20 cellular contexts compared by ENCODE assay signal in the genomic region with DNA sequence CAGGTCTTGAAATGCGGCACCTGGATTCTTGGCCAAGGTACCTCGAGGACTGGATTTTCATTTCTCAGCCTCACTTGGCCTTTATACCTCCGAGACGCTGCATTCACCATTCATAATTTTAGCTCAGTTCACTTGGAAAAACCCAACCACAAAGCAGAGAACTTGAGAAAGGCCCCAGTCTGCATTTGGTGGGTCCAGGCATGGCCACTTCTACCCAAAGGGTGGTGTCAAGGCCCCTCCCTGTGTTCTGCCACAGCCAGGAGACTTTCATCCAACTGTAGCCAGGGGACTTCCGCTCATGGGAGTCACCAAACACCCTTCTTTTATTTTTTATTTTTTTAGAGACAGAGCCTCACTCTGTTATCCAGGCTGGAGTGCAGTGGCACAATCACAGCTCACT. TPM values are rescaled to one million over a fixed set of nuclear protein-coding genes. Genes with fewer than 3 reads are reported as not detected.
DNase-seq lines count a peak whose midpoint lies in the region; ATAC-seq and TF ChIP-seq lines count a peak whose summit lies in the region.
"Had no signal": no experiment of that assay in that cellular context is flagged by ENCODE, and none has a peak within 500 bp of the region (broad histone marks: within the 10 kb centered on the region; RNA-seq: fewer than 3 reads in every experiment).

No MANE protein-coding gene starts in this region.

- H3K4me3 Mint-ChIP-seq in activated CD8-positive, alpha-beta T cell treated with anti-CD3 and anti-CD28 coated beads for 36 hours = no peak overlapping the region
- H3K4me3 Mint-ChIP-seq: CD4-positive, alpha-beta memory T cell had no signal

- intact Hi-C loops in spleen (cut with DNase I; ENCODE audit: low total_unique reads) = no loop called here
- intact Hi-C loops in activated CD8-positive, alpha-beta T cell treated with anti-CD3 and anti-CD28 coated beads for 36 hours (cut with micrococcal nuclease) = no loop called here

- H2AFZ ChIP-seq in OCI-LY3 (ENCODE audit: low read depth, low read length) = peak overlapping the region; percentile 49; the same call in 1 of the 2 replicates

- TF ChIP-seq POLR2A in spleen (IDR thresholded peaks at IDR 0.05) = no peak

- 76 to 94% (median 85%) methylated on average over 5 of the region's 5 CpGs for WGBS in spleen, 5 donors

- peak overlapping the region; percentile 34 for H3K4me2 ChIP-seq in OCI-LY3 (ENCODE audit: low read length)
- H3K4me2 ChIP-seq: A549 had no signal

- H3K9ac ChIP-seq in OCI-LY3 (ENCODE audit: low read length) = no peak overlapping the region

- H3K4me3 ChIP-seq in OCI-LY3 (ENCODE audit: low read length) (no peak overlapping the region), spleen (no peak overlapping the region)
- H3K4me3 ChIP-seq: A549, HAP-1 had no signal

- no peak for ATAC-seq in activated CD8-positive, alpha-beta T cell treated with anti-CD3 and anti-CD28 coated beads for 36 hours
- ATAC-seq in HG03469 (IDR thresholded peaks at IDR 0.05; ENCODE audit: unreplicated experiment) = no peak
- ATAC-seq: A549 had no signal

- H3K79me2 ChIP-seq in OCI-LY3 (ENCODE audit: low read length) = no peaks in the 10 kb centered on the region

- H3K4me1 ChIP-seq in OCI-LY3 (ENCODE audit: low read length) (peaks cover 57% of the 10 kb centered on the region), spleen (peaks cover 6 to 39% (median 14%) of the 10 kb centered on the region in 6 donors)
- H3K4me1 ChIP-seq: A549, HAP-1 had no signal

- H3K27me3 ChIP-seq in OCI-LY3 (ENCODE audit: low read depth, low read length) (no peaks in the 10 kb centered on the region; the same call in 1 of the 2 replicates), spleen (replicated peaks in 1 of 7) (no peaks in the 10 kb centered on the region)

- peaks cover 7% of the 10 kb centered on the region for H3K36me3 ChIP-seq in OCI-LY3 (replicated peaks; ENCODE audit: low read depth, low read length)
- no peaks in the 10 kb centered on the region for H3K36me3 ChIP-seq in spleen
- H3K36me3 ChIP-seq: HAP-1 had no signal

- H3K27me3 Mint-ChIP-seq in activated CD8-positive, alpha-beta T cell treated with anti-CD3 and anti-CD28 coated beads for 36 hours = peaks cover 2% of the 10 kb centered on the region

- no peak overlapping the region for H3K27ac ChIP-seq in OCI-LY3 (ENCODE audit: low read length)
- H3K27ac ChIP-seq in spleen = no peak overlapping the region
- H3K27ac ChIP-seq: 22Rv1, A549, C4-2B, HL-60 had no signal

- H4K20me1 ChIP-seq in OCI-LY3 (ENCODE audit: insufficient read depth, low read length) = no peaks in the 10 kb centered on the region

- H3K9me3 Mint-ChIP-seq in activated CD8-positive, alpha-beta T cell treated with anti-CD3 and anti-CD28 coated beads for 36 hours = no peaks in the 10 kb centered on the region

- TF ChIP-seq CTCF in OCI-LY3 (IDR thresholded peaks at IDR 0.05; ENCODE audit: low read depth, low read length) (no peak), spleen (IDR thresholded peaks at IDR 0.05 in 8 of 11, conservative IDR thresholded peaks at IDR 0.05 in 3 of 11) (no peak)
- no peak for TF ChIP-seq CTCF in activated CD8-positive, alpha-beta T cell treated with anti-CD3 and anti-CD28 coated beads for 36 hours (IDR thresholded peaks at IDR 0.05)

- POLR2A ChIA-PET in activated CD8-positive, alpha-beta T cell treated with anti-CD3 and anti-CD28 coated beads for 36 hours (lab: Charles Lee) = interaction anchor here (1.0 kb wide), 1 partner anchor 19 kb away, joined by 3 read pairs; no protein-coding TSS in a partner anchor

- H3K9me3 ChIP-seq in OCI-LY3 (ENCODE audit: insufficient read depth, low read length) (0 out of 2 replicates have a peak, but pooled peaks cover 5% of the 10 kb centered on the region), spleen (peaks cover 0 to 4% (median 0%) of the 10 kb centered on the region in 8 donors)
- H3K9me3 ChIP-seq: A549, HAP-1 had no signal

- H3K27ac Mint-ChIP-seq in activated CD8-positive, alpha-beta T cell treated with anti-CD3 and anti-CD28 coated beads for 36 hours = no peak overlapping the region
- H3K27ac Mint-ChIP-seq: CD4-positive, alpha-beta memory T cell had no signal

- in situ Hi-C loops in G401 (cut with HindIII; ENCODE audit: low sequenced_read_pairs) = no loop called here

- H3K36me3 Mint-ChIP-seq in activated CD8-positive, alpha-beta T cell treated with anti-CD3 and anti-CD28 coated beads for 36 hours (ENCODE audit: low read depth) = no peaks in the 10 kb centered on the region
- H3K36me3 Mint-ChIP-seq: CD4-positive, alpha-beta memory T cell had no signal

- H3K4me1 Mint-ChIP-seq in activated CD8-positive, alpha-beta T cell treated with anti-CD3 and anti-CD28 coated beads for 36 hours (ENCODE audit: low read depth) = peaks cover 2% of the 10 kb centered on the region
- H3K4me1 Mint-ChIP-seq: CD4-positive, alpha-beta memory T cell had no signal

- CTCF ChIA-PET in activated CD8-positive, alpha-beta T cell treated with anti-CD3 and anti-CD28 coated beads for 36 hours (lab: Charles Lee) = interaction anchor here (1.3 kb wide), 1 partner anchor 86 kb away, joined by 4 read pairs; no protein-coding TSS in a partner anchor

- DNase-seq in activated effector memory CD4-positive, alpha-beta T cell treated with anti-CD3 and anti-CD28 coated beads, Interleukin-2, amount 50 U/mL, for 16 hours = peak; percentile 41
- DNase-seq in activated effector memory CD4-positive, alpha-beta T cell treated with Interleukin-2 at 50 U/mL for 16 hours = no peak
- DNase-seq in spleen (peak; percentile 37), CD1c-positive myeloid dendritic cell (ENCODE audit: extremely low spot score) (no peak), G401 (ENCODE audit: low spot score) (no peak)
- no peak for DNase-seq in activated CD8-positive, alpha-beta T cell treated with anti-CD3 and anti-CD28 coated beads for 36 hours
- DNase-seq: AML-193; CD4-positive, alpha-beta memory T cell; DMS153; DMS79 had no signal

RNA-seq across cellular contexts. Expression of a gene that starts 14.7 kb away (rescaled TPM):
- 1 to 10 TPM in 3 of 7 donors, under 1 TPM in 3, not detected in 1; 0.42 to 2.2 (median 1.2) TPM for total RNA-seq in spleen
- 1 to 10 TPM in 1 of 3 donors, under 1 TPM in 2; 0.29 to 1.1 (median 0.72) TPM for polyA plus RNA-seq in spleen
- total RNA-seq in activated CD8-positive, alpha-beta T cell treated with anti-CD3 and anti-CD28 coated beads for 36 hours = not detected
- not detected in 2 replicates for total RNA-seq in G401 (2014; rRNA removed; shearing (Covaris generic))
- total RNA-seq: CD4-positive, alpha-beta memory T cell; H4; HT1080 had no signal
- polyA plus RNA-seq: BJ had no signal

RNA-seq across cellular contexts. Expression of a gene that starts 43.7 kb away (rescaled TPM):
- 100 to 1,000 TPM in 6 of 7 donors, 10 to 100 TPM in 1; 88.0 to 179 (median 143) TPM for total RNA-seq in spleen
- 10 to 100 TPM; 67.0 to 93.6 (median 81.8) TPM for polyA plus RNA-seq in spleen
- 1 to 10 TPM; 4.4 to 5.3 TPM for total RNA-seq in activated CD8-positive, alpha-beta T cell treated with anti-CD3 and anti-CD28 coated beads for 36 hours
- not detected in 2 replicates for total RNA-seq in G401 (2014; rRNA removed; shearing (Covaris generic))
- polyA plus RNA-seq: BJ had no signal

Comparison
In these comparisons a context has a peak if more than half of its experiments do, and no peak if none do; other contexts are left out.
1. DNase-seq: peak in activated effector memory CD4-positive, alpha-beta T cell treated with anti-CD3 and anti-CD28 coated beads, Interleukin-2, amount 50 U/mL, for 16 hours (single experiment) and spleen (single experiment); none in activated effector memory CD4-positive, alpha-beta T cell treated with Interleukin-2 at 50 U/mL for 16 hours (single experiment), activated CD8-positive, alpha-beta T cell treated with anti-CD3 and anti-CD28 coated beads for 36 hours (single experiment), CD1c-positive myeloid dendritic cell (single experiment) and G401 (single experiment).
2. RNA of a gene that starts 43.7 kb away (total RNA-seq): 88.0 to 179 TPM in spleen; 4.4 to 5.3 TPM in activated CD8-positive, alpha-beta T cell treated with anti-CD3 and anti-CD28 coated beads for 36 hours and not detected in G401; every median in the first group is over 10 times any median in the second.